10 cellular contexts compared by ENCODE assay signal in genomic region chr16:87380403-87380802, GRCh38. TPM values are rescaled to one million over a fixed set of nuclear protein-coding genes. Genes with fewer than 3 reads are reported as not detected.
A peak's percentile ranks its signal among the peaks of the same experiment; 100 is the strongest.
DNase-seq lines count a peak whose midpoint lies in the region; ATAC-seq and TF ChIP-seq lines count a peak whose summit lies in the region.
"Had no signal": no experiment of that assay in that cellular context is flagged by ENCODE, and none has a peak within 500 bp of the region (broad histone marks: within the 10 kb centered on the region; RNA-seq: fewer than 3 reads in every experiment).

No MANE protein-coding gene starts in this region.

- 86% methylated on average over 10 of the region's 10 CpGs for WGBS in urinary bladder

- peak overlapping the region; percentile 93 for H3K27ac ChIP-seq in left ventricle myocardium inferior (replicated peaks)
- H3K27ac ChIP-seq in urinary bladder (ENCODE audit: low read depth): no peak overlapping the region

- H3K27me3 Mint-ChIP-seq in activated naive CD4-positive, alpha-beta T cell treated with anti-CD3 and anti-CD28 coated beads, Interleukin-2, amount 50 U/mL, for 24 hours: peaks cover 1% of the 10 kb centered on the region
- peaks cover 2% of the 10 kb centered on the region for H3K27me3 Mint-ChIP-seq in mesothelial cell of epicardium (ENCODE audit: low read depth)

- H3K4me3 ChIP-seq in left ventricle myocardium inferior: peak overlapping the region; percentile 76
- peak overlapping the region; percentile 7 for H3K4me3 ChIP-seq in urinary bladder (ENCODE audit: low read depth, low read length)

- peak overlapping the region; percentile 95 for H3K27ac Mint-ChIP-seq in activated naive CD4-positive, alpha-beta T cell treated with anti-CD3 and anti-CD28 coated beads, Interleukin-2, amount 50 U/mL, for 24 hours
- peak overlapping the region; percentile 81 for H3K27ac Mint-ChIP-seq in mesothelial cell of epicardium

- DNase-seq in left ventricle myocardium inferior (peak; percentile 10), left ventricle myocardium superior (no peak), mesothelial cell of epicardium (ENCODE audit: low spot score in 2 of 2, unreplicated experiment in 2 of 2) (no peak), NCI-H2171 (lab: John Stamatoyannopoulos, UW) (no peak), islet precursor cell (no peak)
- DNase-seq: Kasumi-1, NCI-H446 treated with DMSO at 0.1 percent for 48 hours had no signal

- H3K4me3 Mint-ChIP-seq in activated naive CD4-positive, alpha-beta T cell treated with anti-CD3 and anti-CD28 coated beads, Interleukin-2, amount 50 U/mL, for 24 hours: no peak overlapping the region
- no peak overlapping the region for H3K4me3 Mint-ChIP-seq in mesothelial cell of epicardium

- intact Hi-C loops in left ventricle myocardium inferior (cut with micrococcal nuclease) (no loop called here), left ventricle myocardium superior (cut with micrococcal nuclease) (no loop called here)

- peaks cover 50% of the 10 kb centered on the region for H3K4me1 Mint-ChIP-seq in activated naive CD4-positive, alpha-beta T cell treated with anti-CD3 and anti-CD28 coated beads, Interleukin-2, amount 50 U/mL, for 24 hours
- H3K4me1 Mint-ChIP-seq in mesothelial cell of epicardium: peaks cover 24% of the 10 kb centered on the region

- ATAC-seq in left ventricle myocardium superior (no peak), GM18873 (IDR thresholded peaks at IDR 0.05; ENCODE audit: low FRiP score, unreplicated experiment) (no peak)

- H3K9me3 Mint-ChIP-seq in activated naive CD4-positive, alpha-beta T cell treated with anti-CD3 and anti-CD28 coated beads, Interleukin-2, amount 50 U/mL, for 24 hours: no peaks in the 10 kb centered on the region
- H3K9me3 Mint-ChIP-seq in mesothelial cell of epicardium: no peaks in the 10 kb centered on the region

- no peaks in the 10 kb centered on the region for H3K36me3 ChIP-seq in left ventricle myocardium inferior
- no peaks in the 10 kb centered on the region for H3K36me3 ChIP-seq in urinary bladder (ENCODE audit: insufficient read depth)

- no peaks in the 10 kb centered on the region for H3K27me3 ChIP-seq in left ventricle myocardium inferior (ENCODE audit: low read depth)

- H3K36me3 Mint-ChIP-seq in activated naive CD4-positive, alpha-beta T cell treated with anti-CD3 and anti-CD28 coated beads, Interleukin-2, amount 50 U/mL, for 24 hours: peaks cover 14% of the 10 kb centered on the region
- peaks cover 4% of the 10 kb centered on the region for H3K36me3 Mint-ChIP-seq in mesothelial cell of epicardium

- H3K4me1 ChIP-seq in left ventricle myocardium inferior (peaks cover 82% of the 10 kb centered on the region), urinary bladder (ENCODE audit: insufficient read depth) (no peaks in the 10 kb centered on the region)

- no peaks in the 10 kb centered on the region for H3K9me3 ChIP-seq in left ventricle myocardium inferior (replicated peaks)

- TF ChIP-seq CTCF in left ventricle myocardium inferior (IDR thresholded peaks at IDR 0.05; ENCODE audit: borderline replicate concordance) (no peak), mesothelial cell of epicardium (IDR thresholded peaks at IDR 0.05; ENCODE audit: unreplicated experiment) (no peak)

RNA-seq across cellular contexts. Expression of gene FBXO31, which starts 3.2 kb away (rescaled TPM):
- total RNA-seq in left ventricle myocardium inferior (74.5 TPM), left ventricle myocardium superior (71.7 TPM), mesothelial cell of epicardium (37.0 to 38.1 TPM (median 37.3 TPM) in 3 replicates), urinary bladder (15.0 TPM)
- 65.2 TPM for polyA plus RNA-seq in urinary bladder

RNA-seq across cellular contexts. Expression of gene MAP1LC3B, which starts 11.7 kb away (rescaled TPM):
- total RNA-seq in left ventricle myocardium inferior: 131 TPM
- total RNA-seq in left ventricle myocardium superior: 134 TPM
- total RNA-seq in mesothelial cell of epicardium: 39.6 to 41.6 TPM (median 41.2 TPM) in 3 replicates
- total RNA-seq in urinary bladder: 27.3 TPM
- polyA plus RNA-seq in urinary bladder: 68.9 TPM
